Comparison of ENCODE assay signal across 1 cellular context in the genomic region with DNA sequence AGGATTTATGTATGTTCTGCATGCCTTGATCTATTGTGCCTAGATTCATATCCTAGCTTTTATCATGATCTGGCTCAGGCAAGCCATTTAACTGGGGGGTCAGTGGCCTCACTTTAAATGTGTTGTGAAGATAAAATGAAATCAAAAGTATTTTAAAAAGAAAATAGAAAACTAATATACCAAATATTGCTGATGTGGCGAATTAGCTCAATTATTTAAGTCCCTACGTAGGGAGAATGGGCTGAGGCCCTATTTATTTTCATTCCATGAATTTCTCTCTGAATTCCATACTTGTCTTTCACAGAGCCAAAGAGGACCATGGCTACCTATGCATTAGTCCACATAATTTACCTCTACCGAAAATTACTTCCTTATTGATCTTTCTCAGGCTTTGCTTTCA.
TF ChIP-seq lines count a peak whose summit lies in the region.

No MANE protein-coding gene starts in this region.

TF ChIP-seq in HepG2, 621 proteins besides CTCF, POLR2A, EP300 and RAD21:
- TF ChIP-seq MAFF (IDR thresholded peaks at IDR 0.05; ENCODE audit: low read depth, low read length) (peak; percentile 98), ZZZ3 (CRISPR knock-in tag; IDR thresholded peaks at IDR 0.05; ENCODE audit: borderline replicate concordance) (no peak), MAFK (conservative IDR thresholded peaks at IDR 0.05 in 1 of 2, IDR thresholded peaks at IDR 0.05 in 1 of 2; ENCODE audit: low read length in 2 of 2) (peak; percentile 97 to 99), ZNF235 (CRISPR knock-in tag; IDR thresholded peaks at IDR 0.05; ENCODE audit: borderline replicate concordance) (no peak)
